In the genomic region with DNA sequence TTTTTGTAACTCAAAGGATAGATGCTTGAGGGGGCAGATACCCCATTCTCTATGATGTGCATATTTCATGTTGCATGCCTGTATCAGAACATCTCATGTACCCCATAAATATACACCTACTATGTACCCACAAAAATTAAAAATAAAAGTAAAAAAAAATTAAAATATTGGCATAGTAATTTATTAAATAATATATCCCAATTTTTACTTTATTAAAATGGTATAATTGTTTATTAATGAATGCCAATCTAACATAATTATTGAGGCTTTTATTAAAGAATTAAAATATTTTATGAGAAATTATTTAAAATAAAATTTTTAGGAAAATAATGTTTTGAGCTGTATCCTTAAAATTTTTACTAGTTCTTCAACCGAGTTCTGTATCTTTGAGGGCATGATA, we compare ENCODE assay signal across 22 cellular contexts.
"Had no signal": no experiment of that assay in that cellular context is flagged by ENCODE, and none has a peak within 500 bp of the region (broad histone marks: within the 10 kb centered on the region; RNA-seq: fewer than 3 reads in every experiment).

No MANE protein-coding gene starts in this region.

- H3K27ac Mint-ChIP-seq: activated B cell treated with CpG ODN at 0.5 μM for 24 hours; activated CD4-positive, alpha-beta memory T cell treated with anti-CD3 and anti-CD28 coated beads for 36 hours; activated CD4-positive, alpha-beta T cell treated with anti-CD3 and anti-CD28 coated beads, Interleukin-2, amount 10 ng/mL, durations not matched to agents 24 days and 14 days; activated CD8-positive, alpha-beta memory T cell treated with anti-CD3 and anti-CD28 coated beads, Interleukin-2, amount 10 ng/mL, durations not matched to agents 7 days and 5 days; activated CD8-positive, alpha-beta T cell treated with anti-CD3 and anti-CD28 coated beads, Interleukin-2, amount 10 ng/mL, durations not matched to agents 7 days and 5 days; activated naive CD4-positive, alpha-beta T cell treated with anti-CD3 and anti-CD28 coated beads for 36 hours; activated naive CD4-positive, alpha-beta T cell treated with anti-CD3 and anti-CD28 coated beads, Interleukin-2, amount 50 U/mL, for 24 hours; activated naive CD8-positive, alpha-beta T cell treated with anti-CD3 and anti-CD28 coated beads for 36 hours; activated naive CD8-positive, alpha-beta T cell treated with anti-CD3 and anti-CD28 coated beads, Interleukin-2, amount 50 U/mL, for 24 hours; activated T-helper 1 cell treated with anti-CD3 and anti-CD28 coated beads, Interleukin-12 subunit alpha, Interleukin-12 subunit beta, Interleukin-2, Interleukin-4 antibody, amounts not matched to agents 30 ng/mL and 10 ng/mL and 1 ng/mL, durations not matched to agents 14 hours and 24 hours and 36 hours; activated T-helper 2 cell treated with anti-CD3 and anti-CD28 coated beads, Interferon-gamma antibody, Interleukin-2, Interleukin-4, amounts not matched to agents 10 μg/mL and 5 μg/mL and 100 μg/mL, durations not matched to agents 14 hours and 24 hours and 36 hours; dendritic cell treated with granulocyte-macrophage colony-stimulating factor and Interleukin-4, amounts not matched to agents 40 ng/mL and 50 ng/mL, for 4 days; endodermal cell; T-helper 17 cell; T-helper 2 cell treated with Interferon-gamma antibody and Interleukin-4, amounts not matched to agents 5 μg/mL and 100 μg/mL, for 36 hours had no signal

- H3K27me3 ChIP-seq: adrenal gland, body of pancreas, dorsolateral prefrontal cortex, gastrocnemius medialis, heart left ventricle had no signal

- H3K9me3 Mint-ChIP-seq: activated B cell treated with CpG ODN at 0.5 μM for 24 hours; activated CD4-positive, alpha-beta memory T cell treated with anti-CD3 and anti-CD28 coated beads for 36 hours; activated CD4-positive, alpha-beta T cell treated with anti-CD3 and anti-CD28 coated beads, Interleukin-2, amount 10 ng/mL, durations not matched to agents 24 days and 14 days; activated naive CD4-positive, alpha-beta T cell treated with anti-CD3 and anti-CD28 coated beads for 36 hours; activated naive CD4-positive, alpha-beta T cell treated with anti-CD3 and anti-CD28 coated beads, Interleukin-2, amount 50 U/mL, for 24 hours; activated naive CD8-positive, alpha-beta T cell treated with anti-CD3 and anti-CD28 coated beads for 36 hours; activated naive CD8-positive, alpha-beta T cell treated with anti-CD3 and anti-CD28 coated beads, Interleukin-2, amount 50 U/mL, for 24 hours; activated T-helper 1 cell treated with anti-CD3 and anti-CD28 coated beads, Interleukin-12 subunit alpha, Interleukin-12 subunit beta, Interleukin-2, Interleukin-4 antibody, amounts not matched to agents 30 ng/mL and 10 ng/mL and 1 ng/mL, durations not matched to agents 14 hours and 24 hours and 36 hours; activated T-helper 2 cell treated with anti-CD3 and anti-CD28 coated beads, Interferon-gamma antibody, Interleukin-2, Interleukin-4, amounts not matched to agents 10 μg/mL and 5 μg/mL and 100 μg/mL, durations not matched to agents 14 hours and 24 hours and 36 hours; dendritic cell treated with granulocyte-macrophage colony-stimulating factor and Interleukin-4, amounts not matched to agents 40 ng/mL and 50 ng/mL, for 4 days; endodermal cell; T-helper 2 cell treated with Interferon-gamma antibody and Interleukin-4, amounts not matched to agents 5 μg/mL and 100 μg/mL, for 36 hours had no signal

- H3K27me3 Mint-ChIP-seq: activated B cell treated with CpG ODN at 0.5 μM for 24 hours; activated CD4-positive, alpha-beta memory T cell treated with anti-CD3 and anti-CD28 coated beads for 36 hours; activated CD8-positive, alpha-beta memory T cell treated with anti-CD3 and anti-CD28 coated beads, Interleukin-2, amount 10 ng/mL, durations not matched to agents 7 days and 5 days; activated naive CD4-positive, alpha-beta T cell treated with anti-CD3 and anti-CD28 coated beads, Interleukin-2, amount 50 U/mL, for 24 hours; activated naive CD8-positive, alpha-beta T cell treated with anti-CD3 and anti-CD28 coated beads for 36 hours; activated naive CD8-positive, alpha-beta T cell treated with anti-CD3 and anti-CD28 coated beads, Interleukin-2, amount 50 U/mL, for 24 hours; dendritic cell treated with granulocyte-macrophage colony-stimulating factor and Interleukin-4, amounts not matched to agents 40 ng/mL and 50 ng/mL, for 4 days had no signal

- H3K36me3 ChIP-seq: adrenal gland, gastrocnemius medialis had no signal

- H3K4me1 Mint-ChIP-seq: T-helper 17 cell had no signal

- DNase-seq: T1000 had no signal

- H3K27ac ChIP-seq: adrenal gland, body of pancreas, coronary artery, dorsolateral prefrontal cortex, gastrocnemius medialis, heart left ventricle had no signal

- H3K36me3 Mint-ChIP-seq: activated CD4-positive, alpha-beta memory T cell treated with anti-CD3 and anti-CD28 coated beads for 36 hours; activated CD8-positive, alpha-beta memory T cell treated with anti-CD3 and anti-CD28 coated beads, Interleukin-2, amount 10 ng/mL, durations not matched to agents 7 days and 5 days; activated naive CD4-positive, alpha-beta T cell treated with anti-CD3 and anti-CD28 coated beads, Interleukin-2, amount 50 U/mL, for 24 hours; activated naive CD8-positive, alpha-beta T cell treated with anti-CD3 and anti-CD28 coated beads for 36 hours had no signal

- H3K4me3 Mint-ChIP-seq: activated B cell treated with CpG ODN at 0.5 μM for 24 hours; activated CD4-positive, alpha-beta memory T cell treated with anti-CD3 and anti-CD28 coated beads for 36 hours; activated CD4-positive, alpha-beta T cell treated with anti-CD3 and anti-CD28 coated beads, Interleukin-2, amount 10 ng/mL, durations not matched to agents 24 days and 14 days; activated CD8-positive, alpha-beta memory T cell treated with anti-CD3 and anti-CD28 coated beads, Interleukin-2, amount 10 ng/mL, durations not matched to agents 7 days and 5 days; activated CD8-positive, alpha-beta T cell treated with anti-CD3 and anti-CD28 coated beads, Interleukin-2, amount 10 ng/mL, durations not matched to agents 7 days and 5 days; activated naive CD4-positive, alpha-beta T cell treated with anti-CD3 and anti-CD28 coated beads for 36 hours; activated naive CD4-positive, alpha-beta T cell treated with anti-CD3 and anti-CD28 coated beads, Interleukin-2, amount 50 U/mL, for 24 hours; activated naive CD8-positive, alpha-beta T cell treated with anti-CD3 and anti-CD28 coated beads for 36 hours; activated naive CD8-positive, alpha-beta T cell treated with anti-CD3 and anti-CD28 coated beads, Interleukin-2, amount 50 U/mL, for 24 hours; activated T-helper 1 cell treated with anti-CD3 and anti-CD28 coated beads, Interleukin-12 subunit alpha, Interleukin-12 subunit beta, Interleukin-2, Interleukin-4 antibody, amounts not matched to agents 30 ng/mL and 10 ng/mL and 1 ng/mL, durations not matched to agents 14 hours and 24 hours and 36 hours; dendritic cell treated with granulocyte-macrophage colony-stimulating factor and Interleukin-4, amounts not matched to agents 40 ng/mL and 50 ng/mL, for 4 days; endodermal cell; T-helper 17 cell; T-helper 2 cell treated with Interferon-gamma antibody and Interleukin-4, amounts not matched to agents 5 μg/mL and 100 μg/mL, for 36 hours had no signal

- H3K4me3 ChIP-seq: adrenal gland, body of pancreas, coronary artery, dorsolateral prefrontal cortex, gastrocnemius medialis, heart left ventricle had no signal

- ATAC-seq: activated naive CD8-positive, alpha-beta T cell treated with anti-CD3 and anti-CD28 coated beads, Interleukin-2, amount 50 U/mL, for 24 hours had no signal

- H3K9me3 ChIP-seq: adrenal gland, body of pancreas, gastrocnemius medialis, heart left ventricle had no signal
